In the genomic region with DNA sequence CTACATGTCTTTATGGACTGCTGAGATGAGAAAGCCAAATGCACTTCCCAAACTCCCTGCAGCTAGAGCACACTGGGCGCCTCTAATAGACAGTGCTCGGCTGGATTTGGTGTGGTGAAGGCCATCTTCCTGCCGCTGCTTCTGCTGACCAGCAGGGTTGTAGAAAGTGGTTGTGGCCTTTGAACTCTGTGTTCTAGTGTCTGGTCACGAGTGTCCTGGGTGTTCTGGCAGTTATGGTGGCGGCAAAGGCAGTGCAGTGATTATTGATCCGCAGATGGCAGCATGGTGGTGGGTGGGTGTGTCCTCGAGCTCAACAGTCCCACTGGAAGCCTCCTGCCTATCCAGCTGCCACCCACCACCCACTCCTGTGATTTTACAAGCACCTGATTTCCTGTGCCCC, we compare ENCODE assay signal across 18 cellular contexts. TPM values are rescaled to one million over a fixed set of nuclear protein-coding genes. Genes with fewer than 3 reads are reported as not detected.
"Had no signal": no experiment of that assay in that cellular context is flagged by ENCODE, and none has a peak within 500 bp of the region (broad histone marks: within the 10 kb centered on the region; RNA-seq: fewer than 3 reads in every experiment).

No MANE protein-coding gene starts in this region.

- H3K4me3 Mint-ChIP-seq: activated T-cell treated with anti-CD3 and anti-CD28 coated beads, Interleukin-2, amount 50 U/mL, for 24 hours; natural killer cell had no signal

- H3K27ac ChIP-seq: left ventricle myocardium inferior, tibial artery had no signal

- H3K36me3 Mint-ChIP-seq: natural killer cell; stimulated activated naive B cell treated with anti-CD40 and anti-IgM and Interleukin-4, amounts not matched to agents 10 μg/mL and 1 μg/mL and 100 μg/mL, for 72 hours had no signal

- H3K4me3 ChIP-seq: left ventricle myocardium inferior, tibial artery had no signal

- H3K9me3 ChIP-seq: left ventricle myocardium inferior, tibial artery had no signal

- DNase-seq: activated CD4-positive, alpha-beta T cell treated with anti-CD3 and anti-CD28 coated beads for 1 hour; activated CD4-positive, alpha-beta T cell treated with anti-CD3 and anti-CD28 coated beads, Interleukin-2, amount 50 U/mL, for 4 hours; activated naive CD4-positive, alpha-beta T cell treated with anti-CD3 and anti-CD28 coated beads, Interleukin-2, amount 50 U/mL, for 16 hours; activated T-cell treated with anti-CD3 and anti-CD28 coated beads, Interleukin-2, amount 50 U/mL, for 24 hours; left ventricle myocardium inferior; mesenchymal stem cell; natural killer cell; posterior cingulate gyrus; retina; stimulated activated CD4-positive, alpha-beta T cell treated with anti-CD3 and anti-CD28 coated beads, Interleukin-15, amount 100 ng/mL, for 24 hours; stimulated activated CD4-positive, alpha-beta T cell treated with anti-CD3 and anti-CD28 coated beads, Interleukin-4, amount 100 ng/mL, for 1 hour; stimulated activated naive B cell treated with anti-CD40 and anti-IgM and Interleukin-4, amounts not matched to agents 10 μg/mL and 1 μg/mL and 100 μg/mL, for 72 hours had no signal

- H3K9me3 Mint-ChIP-seq: activated T-cell treated with anti-CD3 and anti-CD28 coated beads, Interleukin-2, amount 50 U/mL, for 24 hours; natural killer cell; stimulated activated naive B cell treated with anti-CD40 and anti-IgM and Interleukin-4, amounts not matched to agents 10 μg/mL and 1 μg/mL and 100 μg/mL, for 72 hours had no signal

- FAIRE-seq: colon, keratinocyte had no signal

- H3K36me3 ChIP-seq: left ventricle myocardium inferior, tibial artery had no signal

- ATAC-seq: esophagus mucosa; natural killer cell; stimulated activated naive B cell treated with anti-CD40 and anti-IgM and Interleukin-4, amounts not matched to agents 10 μg/mL and 1 μg/mL and 100 μg/mL, for 72 hours had no signal

- H3K27ac Mint-ChIP-seq: activated T-cell treated with anti-CD3 and anti-CD28 coated beads, Interleukin-2, amount 50 U/mL, for 24 hours; natural killer cell; stimulated activated naive B cell treated with anti-CD40 and anti-IgM and Interleukin-4, amounts not matched to agents 10 μg/mL and 1 μg/mL and 100 μg/mL, for 72 hours had no signal

RNA-seq across cellular contexts. Expression of a gene that starts 43.4 kb away (rescaled TPM):
- total RNA-seq: cardiac septum, esophagus mucosa, natural killer cell, subcutaneous adipose tissue had no signal
- polyA plus RNA-seq: keratinocyte had no signal
